In the genomic region with DNA sequence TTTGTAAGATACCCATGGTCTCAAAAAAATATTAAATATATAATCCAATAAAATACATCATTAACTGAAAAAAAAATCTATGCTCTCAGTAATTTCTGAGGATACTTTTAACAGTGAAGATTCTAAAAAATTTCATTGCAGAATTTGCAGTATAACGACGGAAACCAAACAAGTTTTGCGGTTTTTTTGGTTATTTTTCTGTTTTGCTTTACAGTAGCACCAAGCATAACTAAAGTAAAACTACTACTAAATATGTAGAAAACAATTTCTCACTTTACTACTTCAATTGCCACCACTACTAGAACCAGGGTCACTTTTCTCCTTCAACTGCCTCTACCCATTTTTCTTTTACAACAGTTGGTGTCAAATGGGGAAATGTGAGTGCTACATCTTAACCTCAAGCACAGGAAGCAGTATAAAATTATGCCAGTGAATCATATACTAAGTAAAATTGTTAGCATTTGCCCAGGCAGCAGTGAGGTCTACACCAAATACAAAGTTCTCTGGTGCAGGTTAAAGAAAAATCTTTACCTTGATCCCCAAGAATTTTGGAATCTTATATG, we compare ENCODE assay signal across 12 cellular contexts. TPM values are rescaled to one million over a fixed set of nuclear protein-coding genes. Genes with fewer than 3 reads are reported as not detected.
DNase-seq lines count a peak whose midpoint lies in the region; ATAC-seq and TF ChIP-seq lines count a peak whose summit lies in the region.
"Had no signal": no experiment of that assay in that cellular context is flagged by ENCODE, and none has a peak within 500 bp of the region (broad histone marks: within the 10 kb centered on the region; RNA-seq: fewer than 3 reads in every experiment).

No MANE protein-coding gene starts in this region.

- TF ChIP-seq CTCF in VCaP (conservative IDR thresholded peaks at IDR 0.05) (no peak), BE2C (IDR thresholded peaks at IDR 0.05; ENCODE audit: low read depth, low read length) (no peak), brain microvascular endothelial cell (IDR thresholded peaks at IDR 0.05; ENCODE audit: low read depth, low read length, missing control alignments) (no peak)

- no peaks in the 10 kb centered on the region for H3K27me3 Mint-ChIP-seq in stimulated activated naive CD8-positive, alpha-beta T cell treated with anti-CD3 and anti-CD28 coated beads, Interleukin-15, amount 100 ng/mL, for 72 hours

- H3K4me3 ChIP-seq in BE2C (ENCODE audit: low read depth, low read length): no peak overlapping the region
- H3K4me3 ChIP-seq in brain microvascular endothelial cell (ENCODE audit: low read depth, low read length): no peak overlapping the region
- H3K4me3 ChIP-seq: BLaER1, suprapubic skin had no signal

- in situ Hi-C loops in brain microvascular endothelial cell (cut with HindIII; ENCODE audit: low pct_ligation_motif_present, low sequenced_read_pairs): no loop called here

- peak overlapping the region; percentile 78 for H3K27ac ChIP-seq in VCaP
- no peak overlapping the region for H3K27ac ChIP-seq in brain microvascular endothelial cell
- H3K27ac ChIP-seq: BLaER1, suprapubic skin had no signal

- H3K9me3 Mint-ChIP-seq in activated naive CD4-positive, alpha-beta T cell treated with anti-CD3 and anti-CD28 coated beads, Interleukin-2, amount 50 U/mL, for 72 hours: peaks cover 5% of the 10 kb centered on the region in 2 donors
- H3K9me3 Mint-ChIP-seq in stimulated activated naive CD8-positive, alpha-beta T cell treated with anti-CD3 and anti-CD28 coated beads, Interleukin-15, amount 100 ng/mL, for 72 hours: peaks cover 5 to 8% of the 10 kb centered on the region in 2 donors

- H3K4me1 ChIP-seq in BE2C: 0 out of 2 replicates have a peak, but pooled peaks cover 3% of the 10 kb centered on the region
- H3K4me1 ChIP-seq: BLaER1, suprapubic skin had no signal

- no peaks in the 10 kb centered on the region for H3K36me3 ChIP-seq in BE2C
- H3K36me3 ChIP-seq in brain microvascular endothelial cell (replicated peaks): no peaks in the 10 kb centered on the region

- intact Hi-C loops in cardiac septum (cut with DNase I): no loop called here

- peaks cover 49% of the 10 kb centered on the region for H3K4me1 Mint-ChIP-seq in stimulated activated naive CD8-positive, alpha-beta T cell treated with anti-CD3 and anti-CD28 coated beads, Interleukin-15, amount 100 ng/mL, for 72 hours

- H3K4me3 Mint-ChIP-seq in stimulated activated naive CD8-positive, alpha-beta T cell treated with anti-CD3 and anti-CD28 coated beads, Interleukin-15, amount 100 ng/mL, for 72 hours: peak overlapping the region in 1 of 2 donors; percentile 60
- H3K4me3 Mint-ChIP-seq: T-helper 1 cell treated with Interleukin-12 subunit alpha and Interleukin-12 subunit beta and Interleukin-4 antibody, amounts not matched to agents 30 μg/mL and 1 μg/mL, for 36 hours had no signal

- peak in 1 of 2 donors; percentile 12 for DNase-seq in activated naive CD4-positive, alpha-beta T cell treated with anti-CD3 and anti-CD28 coated beads, Interleukin-2, amount 50 U/mL, for 72 hours (ENCODE audit: low spot score in 2 of 2)
- no peak for DNase-seq in activated naive CD4-positive, alpha-beta T cell treated with anti-CD3 and anti-CD28 coated beads, Interleukin-2, amount 50 U/mL, for 16 hours
- DNase-seq in stimulated activated naive CD8-positive, alpha-beta T cell treated with anti-CD3 and anti-CD28 coated beads, Interleukin-15, amount 100 ng/mL, for 72 hours: no peak
- no peak for DNase-seq in cardiac septum (ENCODE audit: low spot score)
- DNase-seq in BE2C: no peak
- DNase-seq in brain microvascular endothelial cell: no peak
- DNase-seq: mesenchymal stem cell had no signal

- H3K27ac Mint-ChIP-seq in activated naive CD4-positive, alpha-beta T cell treated with anti-CD3 and anti-CD28 coated beads, Interleukin-2, amount 50 U/mL, for 72 hours: peak overlapping the region in 1 of 2 donors; percentile 71
- H3K27ac Mint-ChIP-seq in stimulated activated naive CD8-positive, alpha-beta T cell treated with anti-CD3 and anti-CD28 coated beads, Interleukin-15, amount 100 ng/mL, for 72 hours: peak overlapping the region in 1 of 2 donors; percentile 34
- H3K27ac Mint-ChIP-seq: T-helper 1 cell treated with Interleukin-12 subunit alpha and Interleukin-12 subunit beta and Interleukin-4 antibody, amounts not matched to agents 30 μg/mL and 1 μg/mL, for 36 hours had no signal

- H3K36me3 Mint-ChIP-seq in activated naive CD4-positive, alpha-beta T cell treated with anti-CD3 and anti-CD28 coated beads, Interleukin-2, amount 50 U/mL, for 72 hours: peaks cover 7 to 26% of the 10 kb centered on the region in 2 donors

- no peaks in the 10 kb centered on the region for H3K9me3 ChIP-seq in BE2C
- H3K9me3 ChIP-seq: suprapubic skin had no signal

- H3K27me3 ChIP-seq in BE2C: no peaks in the 10 kb centered on the region
- H3K27me3 ChIP-seq in brain microvascular endothelial cell (replicated peaks): no peaks in the 10 kb centered on the region
- H3K27me3 ChIP-seq: BLaER1, suprapubic skin had no signal

- peak; percentile 89 to 93 for ATAC-seq in activated naive CD4-positive, alpha-beta T cell treated with anti-CD3 and anti-CD28 coated beads, Interleukin-2, amount 50 U/mL, for 72 hours
- ATAC-seq in HG03280 (IDR thresholded peaks at IDR 0.05; ENCODE audit: unreplicated experiment): peak; percentile 58
- ATAC-seq in stimulated activated naive CD8-positive, alpha-beta T cell treated with anti-CD3 and anti-CD28 coated beads, Interleukin-15, amount 100 ng/mL, for 72 hours: peak; percentile 94

RNA-seq across cellular contexts. Expression of a gene that starts 24.1 kb away (rescaled TPM):
- 10 to 100 TPM; 30.1 to 53.2 TPM for total RNA-seq in activated naive CD4-positive, alpha-beta T cell treated with anti-CD3 and anti-CD28 coated beads, Interleukin-2, amount 50 U/mL, for 72 hours
- 48.8 TPM for total RNA-seq in cardiac septum
- 25.7 TPM for polyA plus RNA-seq in BE2C (2012; ENCODE audit: insufficient read depth, insufficient read length, low read depth)
